Comparison of ENCODE assay signal across 8 cellular contexts in the genomic region with DNA sequence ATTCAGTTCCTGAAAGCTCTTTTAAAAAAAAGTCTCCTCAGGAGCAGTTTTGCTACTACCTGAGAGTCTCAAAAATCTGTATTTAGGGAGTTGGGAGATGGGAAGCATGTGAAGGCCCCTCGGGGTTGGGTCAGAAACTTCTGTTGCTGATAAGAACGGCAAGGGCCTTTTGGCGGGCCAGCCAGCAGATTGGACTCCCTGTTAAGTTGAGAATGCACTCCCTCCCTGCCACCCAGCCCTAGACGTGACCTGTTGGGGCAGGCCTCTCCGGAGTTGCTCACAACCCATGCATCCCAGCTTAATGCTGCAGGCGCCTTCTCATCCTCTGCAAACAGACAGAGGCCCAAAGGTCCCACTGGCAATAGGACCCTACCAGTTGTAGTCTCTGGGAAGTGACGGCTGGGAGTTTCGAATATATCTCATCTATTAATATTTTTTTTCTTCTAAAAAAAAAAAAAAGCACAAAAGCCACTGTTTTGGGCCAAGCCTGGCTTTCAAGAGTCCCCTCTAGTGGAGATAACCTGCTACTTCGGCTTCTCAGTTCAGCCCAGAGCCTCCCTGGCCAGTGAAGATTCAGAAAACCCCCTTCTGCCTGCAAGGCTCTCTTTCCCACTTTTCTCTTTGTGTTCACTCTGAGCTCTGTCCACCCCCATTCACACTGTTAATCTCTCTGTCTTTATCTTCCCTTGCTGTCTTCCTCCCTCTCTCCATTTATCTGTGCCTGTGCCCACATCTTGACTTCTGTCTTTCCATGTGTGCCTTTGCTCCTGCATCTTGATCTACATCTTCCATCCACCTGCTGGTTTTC. TPM values are rescaled to one million over a fixed set of nuclear protein-coding genes. Genes with fewer than 3 reads are reported as not detected.
DNase-seq lines count a peak whose midpoint lies in the region; FAIRE-seq and TF ChIP-seq lines count a peak whose summit lies in the region.

No MANE protein-coding gene starts in this region.

- CTCF ChIA-PET in AG04449 (lab: Yijun Ruan, JAX), result interaction anchor here (0.6 to 34.8 kb wide), 44 partner anchors 2 to 1323 kb away, joined by 3 to 990 read pairs (median 5); a partner anchor contains a TSS

- H3K27ac ChIP-seq in angular gyrus (ENCODE audit: low read depth, low read length) (peak overlapping the region; percentile 55), smooth muscle cell (ENCODE audit: low read depth) (peak overlapping the region; percentile 2)

- no peak for FAIRE-seq in GM19239 (lab: Jason Lieb, UNC)

- H4K20me1 ChIP-seq in smooth muscle cell (ENCODE audit: low read depth), result peaks cover 37% of the 10 kb centered on the region

- no peaks in the 10 kb centered on the region for H3K9me3 ChIP-seq in smooth muscle cell (replicated peaks; ENCODE audit: low read depth)

- H3K27me3 ChIP-seq in smooth muscle cell (ENCODE audit: low read depth), result no peaks in the 10 kb centered on the region

- DNase-seq in AG04449 (ENCODE audit: low read depth, low spot score), result no peak
- peak; percentile 8 for DNase-seq in NCI-H1105 (lab: John Stamatoyannopoulos, UW)
- DNase-seq in hepatic stellate cell (ENCODE audit: low spot score), result peak; percentile 70
- DNase-seq in smooth muscle cell (lab: John Stamatoyannopoulos, UW; ENCODE audit: unreplicated experiment), result no peak
- DNase-seq in stimulated activated CD8-positive, alpha-beta memory T cell treated with anti-CD3 and anti-CD28 coated beads, Interleukin-4, amount 100 ng/mL, for 48 hours, result no peak
- no peak for DNase-seq in GM19239 (ENCODE audit: insufficient read length, low spot score)

- H3F3A ChIP-seq in smooth muscle cell (ENCODE audit: low read depth), result peaks cover 3% of the 10 kb centered on the region

- H3K9ac ChIP-seq in smooth muscle cell (ENCODE audit: low read depth), result no peak overlapping the region

- POLR2A ChIA-PET in AG04449 (lab: Yijun Ruan, JAX), result interaction anchor here (0.7 kb wide), 1 partner anchor 12 kb away, joined by 3 read pairs; no protein-coding TSS in a partner anchor

- H3K4me1 ChIP-seq in smooth muscle cell (ENCODE audit: low read depth), result peaks cover 56% of the 10 kb centered on the region

- no peaks in the 10 kb centered on the region for H3K36me3 ChIP-seq in smooth muscle cell (ENCODE audit: low read depth)

- no peak overlapping the region for H2AFZ ChIP-seq in smooth muscle cell (ENCODE audit: low read depth)

- TF ChIP-seq CTCF in AG04449 (IDR thresholded peaks at IDR 0.05; ENCODE audit: insufficient read depth, low read length, missing control alignments) (peak; percentile 74), GM12875 (IDR thresholded peaks at IDR 0.05; ENCODE audit: borderline replicate concordance, insufficient read depth, low read depth, low read length) (peak; percentile 76), smooth muscle cell (IDR thresholded peaks at IDR 0.05; ENCODE audit: borderline replicate concordance, insufficient read depth, poor library complexity, severe bottlenecking) (peak; percentile 69)

- H3K79me2 ChIP-seq in smooth muscle cell (ENCODE audit: low read depth), result peaks cover 57% of the 10 kb centered on the region

- peak overlapping the region; percentile 37 for H3K4me2 ChIP-seq in smooth muscle cell

- WGBS in smooth muscle cell (ENCODE audit: low lambda C conversion rate), result 23% methylated on average over 9 of the region's 9 CpGs

- H3K4me3 ChIP-seq in AG04449 (ENCODE audit: low read depth, low read length) (no peak overlapping the region), GM12875 (ENCODE audit: low read depth, low read length) (no peak overlapping the region), smooth muscle cell (no peak overlapping the region)

RNA-seq across cellular contexts. Expression of a gene that starts 5.3 kb away (rescaled TPM):
- 8.2 and 12.0 TPM in 2 replicates for total RNA-seq in smooth muscle cell
- polyA plus RNA-seq in smooth muscle cell, result 8.7 and 15.7 TPM in 2 replicates

Comparison
In these comparisons a context has a peak if more than half of its experiments do, and no peak if none do; other contexts are left out.
1. DNase-seq: peak in NCI-H1105 (single experiment) and hepatic stellate cell (single experiment); none in AG04449 (single experiment), smooth muscle cell (single experiment), stimulated activated CD8-positive, alpha-beta memory T cell treated with anti-CD3 and anti-CD28 coated beads, Interleukin-4, amount 100 ng/mL, for 48 hours (single experiment) and GM19239 (single experiment).
2. Peak in every context shown above with its lines, with median percentiles within 50 percentile points of each other: CTCF ChIP-seq.